Comparison of ENCODE assay signal across 19 cellular contexts in genomic region chr19:50519006-50519575, GRCh38. TPM values are rescaled to one million over a fixed set of nuclear protein-coding genes. Genes with fewer than 3 reads are reported as not detected.
DNase-seq lines count a peak whose midpoint lies in the region; ATAC-seq and TF ChIP-seq lines count a peak whose summit lies in the region.
"Had no signal": no experiment of that assay in that cellular context is flagged by ENCODE, and none has a peak within 500 bp of the region (broad histone marks: within the 10 kb centered on the region; RNA-seq: fewer than 3 reads in every experiment).

No MANE protein-coding gene starts in this region.

- no peaks in the 10 kb centered on the region for H3K9me3 ChIP-seq in lower lobe of right lung
- no peaks in the 10 kb centered on the region for H3K9me3 ChIP-seq in spleen
- H3K9me3 ChIP-seq: A549 had no signal

- no peak overlapping the region for H3K27ac ChIP-seq in lower lobe of right lung
- H3K27ac ChIP-seq in spleen, result no peak overlapping the region
- H3K27ac ChIP-seq: 22Rv1, A549, BLaER1, GM23248 had no signal

- 96 to 98% (median 96%) methylated on average over 36 to 40 of the region's 40 CpGs for WGBS in spleen, 5 donors

- H3K27me3 ChIP-seq in lower lobe of right lung (ENCODE audit: low read depth) (peaks cover 8% of the 10 kb centered on the region), spleen (replicated peaks in 1 of 7) (peaks cover 0 to 54% (median 5%) of the 10 kb centered on the region in 7 donors)
- H3K27me3 ChIP-seq: BLaER1 had no signal

- H3K36me3 ChIP-seq in lower lobe of right lung (no peaks in the 10 kb centered on the region), spleen (no peaks in the 10 kb centered on the region)

- ATAC-seq in left ventricle myocardium superior, result no peak
- no peak for ATAC-seq in Right ventricle myocardium superior (ENCODE audit: poor library complexity)
- ATAC-seq in lower lobe of right lung, result no peak
- no peak for ATAC-seq in HG02870 (IDR thresholded peaks at IDR 0.05; ENCODE audit: unreplicated experiment)
- ATAC-seq: A549 had no signal

- TF ChIP-seq POLR2A in spleen (IDR thresholded peaks at IDR 0.05), result no peak

- no peak overlapping the region for H3K4me3 ChIP-seq in lower lobe of right lung
- H3K4me3 ChIP-seq in spleen, result no peak overlapping the region
- H3K4me3 ChIP-seq: A549, BLaER1, GM23248 had no signal

- intact Hi-C loops in left ventricle myocardium superior (cut with micrococcal nuclease) (no loop called here), Right ventricle myocardium superior (cut with DNase I) (no loop called here), lower lobe of right lung (cut with DNase I) (no loop called here), spleen (cut with DNase I; ENCODE audit: low total_unique reads) (no loop called here)

- H3K4me1 ChIP-seq in lower lobe of right lung (no peaks in the 10 kb centered on the region), spleen (no peaks in the 10 kb centered on the region)

- TF ChIP-seq CTCF in lower lobe of right lung (IDR thresholded peaks at IDR 0.05), result no peak
- TF ChIP-seq CTCF in spleen (IDR thresholded peaks at IDR 0.05 in 8 of 11, conservative IDR thresholded peaks at IDR 0.05 in 3 of 11), result no peak

- DNase-seq in left ventricle myocardium superior, result peak; percentile 21
- DNase-seq in Right ventricle myocardium superior, result no peak
- DNase-seq in lower lobe of right lung, result peak; percentile 42
- DNase-seq in spleen, result peak; percentile 71
- no peak for DNase-seq in NCI-H2171 treated with DMSO at 0.1 percent for 48 hours (lab: John Stamatoyannopoulos, UW)
- no peak for DNase-seq in NCI-H1694 treated with DMSO at 0.1 percent for 48 hours (lab: John Stamatoyannopoulos, UW)
- DNase-seq: DMS153, DMS79, GDM1, GM23248, HFFc6, IMR-90 had no signal

RNA-seq across cellular contexts. Expression of gene ASPDH, which starts 5.4 kb away (rescaled TPM):
- total RNA-seq in left ventricle myocardium superior (not detected), Right ventricle myocardium superior (not detected), lower lobe of right lung (not detected), spleen (not detected)
- polyA plus RNA-seq in spleen, result not detected
- total RNA-seq: CD4-positive, alpha-beta memory T cell; Daoy; GM23248; HFFc6; IMR-90 had no signal
- polyA plus RNA-seq: A549; CD14-positive monocyte; CD4-positive, alpha-beta memory T cell; GM23248; IMR-90 had no signal

RNA-seq across cellular contexts. Expression of gene JOSD2, which starts 8.1 kb away (rescaled TPM):
- total RNA-seq in left ventricle myocardium superior, result 35.2 TPM
- total RNA-seq in Right ventricle myocardium superior, result 39.8 TPM
- 40.4 TPM for total RNA-seq in lower lobe of right lung
- 10 to 100 TPM; 21.4 to 32.1 (median 29.0) TPM for total RNA-seq in spleen
- 10 to 100 TPM; 39.2 to 54.3 (median 42.4) TPM for polyA plus RNA-seq in spleen

RNA-seq across cellular contexts. Expression of gene GARIN5A, which starts 42.4 kb away (rescaled TPM):
- total RNA-seq in left ventricle myocardium superior, result 1.2 TPM
- total RNA-seq in Right ventricle myocardium superior, result 2.0 TPM
- 2.2 TPM for total RNA-seq in lower lobe of right lung
- under 1 TPM in 1 of 7 donors, not detected in 6; 0.61 TPM for total RNA-seq in spleen
- polyA plus RNA-seq in spleen, result 1 to 10 TPM in 1 of 3 donors, under 1 TPM in 2; 0.42 to 1.4 (median 0.48) TPM
- total RNA-seq: GM23248, IMR-90 had no signal

RNA-seq across cellular contexts. Expression of gene EMC10, which starts 42.8 kb away (rescaled TPM):
- total RNA-seq in left ventricle myocardium superior (79.5 TPM), Right ventricle myocardium superior (68.7 TPM), lower lobe of right lung (95.6 TPM), spleen (10 to 100 TPM; 53.0 to 72.6 (median 62.5) TPM)
- 10 to 100 TPM; 31.0 to 61.1 (median 50.5) TPM for polyA plus RNA-seq in spleen

RNA-seq across cellular contexts. Expression of gene LRRC4B, which starts 49.1 kb away (rescaled TPM):
- 0.62 TPM for total RNA-seq in left ventricle myocardium superior
- total RNA-seq in Right ventricle myocardium superior, result 1.0 TPM
- total RNA-seq in lower lobe of right lung, result 3.9 TPM
- total RNA-seq in spleen, result 1 to 10 TPM in 4 of 7 donors, under 1 TPM in 3; 0.20 to 2.3 (median 1.0) TPM
- polyA plus RNA-seq in spleen, result 1 to 10 TPM in 1 of 3 donors, under 1 TPM in 2; 0.30 to 1.0 (median 0.90) TPM
- total RNA-seq: CD4-positive, alpha-beta memory T cell; GM23248; IMR-90 had no signal
- polyA plus RNA-seq: CD14-positive monocyte, GM23248 had no signal

Comparison
In these comparisons a context has a peak if more than half of its experiments do, and no peak if none do; other contexts are left out.
1. DNase-seq: peak in left ventricle myocardium superior (single experiment), lower lobe of right lung (single experiment) and spleen (single experiment); none in Right ventricle myocardium superior (single experiment), NCI-H2171 treated with DMSO at 0.1 percent for 48 hours (single experiment) and NCI-H1694 treated with DMSO at 0.1 percent for 48 hours (single experiment).